ENCODE assay signal across 17 cellular contexts in genomic region chr6:43707767-43708166, GRCh38.
"Had no signal": no experiment of that assay in that cellular context is flagged by ENCODE, and none has a peak within 500 bp of the region (broad histone marks: within the 10 kb centered on the region; RNA-seq: fewer than 3 reads in every experiment).

No MANE protein-coding gene starts in this region.

- H3K4me3 ChIP-seq: heart right ventricle, left lung, thoracic aorta had no signal

- H3K27ac ChIP-seq: left lung, parathyroid adenoma, thoracic aorta had no signal

- H3K27me3 ChIP-seq: heart right ventricle, left lung had no signal

- FAIRE-seq: astrocyte, colon, keratinocyte had no signal

- H3K9me3 Mint-ChIP-seq: activated naive CD8-positive, alpha-beta T cell treated with anti-CD3 and anti-CD28 coated beads, Interleukin-2, amount 10 ng/mL, durations not matched to agents 7 days and 5 days; activated T-cell treated with anti-CD3 and anti-CD28 coated beads, Interleukin-2, amount 50 U/mL, for 4 hours; stimulated activated naive CD8-positive, alpha-beta T cell treated with anti-CD3 and anti-CD28 coated beads, Interleukin-15, amount 100 ng/mL, for 72 hours had no signal

- H2AFZ ChIP-seq: parathyroid adenoma had no signal

- H3K27ac Mint-ChIP-seq: activated CD8-positive, alpha-beta memory T cell treated with anti-CD3 and anti-CD28 coated beads, Interleukin-2, amount 10 ng/mL, durations not matched to agents 7 days and 5 days; activated naive CD8-positive, alpha-beta T cell treated with anti-CD3 and anti-CD28 coated beads, Interleukin-2, amount 10 ng/mL, durations not matched to agents 7 days and 5 days; stimulated activated naive CD8-positive, alpha-beta T cell treated with anti-CD3 and anti-CD28 coated beads, Interleukin-15, amount 100 ng/mL, for 72 hours had no signal

- H3K79me2 ChIP-seq: parathyroid adenoma had no signal

- H3K36me3 Mint-ChIP-seq: activated CD8-positive, alpha-beta memory T cell treated with anti-CD3 and anti-CD28 coated beads, Interleukin-2, amount 10 ng/mL, durations not matched to agents 7 days and 5 days; activated naive CD8-positive, alpha-beta T cell treated with anti-CD3 and anti-CD28 coated beads, Interleukin-2, amount 10 ng/mL, durations not matched to agents 7 days and 5 days had no signal

- H3K9ac ChIP-seq: parathyroid adenoma had no signal

- H3K36me3 ChIP-seq: heart right ventricle, left lung, thoracic aorta had no signal

- DNase-seq: activated CD4-positive, alpha-beta T cell treated with anti-CD3 and anti-CD28 coated beads for 1 hour; activated CD4-positive, alpha-beta T cell treated with anti-CD3 and anti-CD28 coated beads, Interleukin-2, amount 50 U/mL, for 48 hours; activated CD8-positive, alpha-beta memory T cell treated with anti-CD3 and anti-CD28 coated beads, Interleukin-2, amount 10 ng/mL, durations not matched to agents 7 days and 5 days; activated gamma-delta T cell; activated naive CD8-positive, alpha-beta T cell treated with anti-CD3 and anti-CD28 coated beads, Interleukin-2, amount 10 ng/mL, durations not matched to agents 7 days and 5 days; activated T-cell treated with anti-CD3 and anti-CD28 coated beads, Interleukin-2, amount 50 U/mL, for 4 hours; foreskin melanocyte; heart right ventricle; left lung; stimulated activated CD4-positive, alpha-beta T cell treated with anti-CD3 and anti-CD28 coated beads, Interleukin-4, amount 100 ng/mL, for 4 hours; stimulated activated naive CD8-positive, alpha-beta T cell treated with anti-CD3 and anti-CD28 coated beads, Interleukin-15, amount 100 ng/mL, for 72 hours; T-helper 9 cell had no signal

- H3K9me3 ChIP-seq: heart right ventricle, left lung, thoracic aorta had no signal

- H3K4me3 Mint-ChIP-seq: activated CD8-positive, alpha-beta memory T cell treated with anti-CD3 and anti-CD28 coated beads, Interleukin-2, amount 10 ng/mL, durations not matched to agents 7 days and 5 days; activated naive CD8-positive, alpha-beta T cell treated with anti-CD3 and anti-CD28 coated beads, Interleukin-2, amount 10 ng/mL, durations not matched to agents 7 days and 5 days; activated T-cell treated with anti-CD3 and anti-CD28 coated beads, Interleukin-2, amount 50 U/mL, for 4 hours; stimulated activated naive CD8-positive, alpha-beta T cell treated with anti-CD3 and anti-CD28 coated beads, Interleukin-15, amount 100 ng/mL, for 72 hours had no signal
